ENCODE assay signal across 1 cellular context in genomic region chr2:44388877-44389276, GRCh38.
TF ChIP-seq lines count a peak whose summit lies in the region.

No MANE protein-coding gene starts in this region.

TF ChIP-seq in GM12878, 131 proteins besides CTCF, POLR2A, EP300 and RAD21:
- TF ChIP-seq CBFB (IDR thresholded peaks at IDR 0.05; ENCODE audit: low read depth) (no peak), E4F1 (IDR thresholded peaks at IDR 0.05; ENCODE audit: borderline replicate concordance, partially characterized antibody) (no peak), E2F4 (IDR thresholded peaks at IDR 0.05; ENCODE audit: low read depth, low read length) (no peak), SUPT20H (IDR thresholded peaks at IDR 0.05; ENCODE audit: borderline replicate concordance, control insufficient read depth, low read depth, low read length) (no peak), POU2F2 (IDR thresholded peaks at IDR 0.05; ENCODE audit: borderline replicate concordance, low read depth, low read length) (no peak), SP1 (IDR thresholded peaks at IDR 0.05; ENCODE audit: low read depth, low read length) (no peak), MLLT1 (IDR thresholded peaks at IDR 0.05) (no peak), RFX5 (IDR thresholded peaks at IDR 0.05; ENCODE audit: low read depth, low read length) (no peak), USF2 (IDR thresholded peaks at IDR 0.05; ENCODE audit: borderline replicate concordance, low read depth, low read length) (no peak), ATF7 (IDR thresholded peaks at IDR 0.05; ENCODE audit: low read depth) (no peak), NKRF (conservative IDR thresholded peaks at IDR 0.05) (no peak), PBX3 (IDR thresholded peaks at IDR 0.05; ENCODE audit: insufficient replicate concordance, low read depth, low read length) (no peak), RCOR1 (conservative IDR thresholded peaks at IDR 0.05; ENCODE audit: low read depth, low read length) (no peak), JUND (IDR thresholded peaks at IDR 0.05; ENCODE audit: low read depth, low read length) (no peak), ZNF592 (IDR thresholded peaks at IDR 0.05) (no peak), STAT3 (IDR thresholded peaks at IDR 0.05; ENCODE audit: low read depth, low read length) (no peak), NRF1 (conservative IDR thresholded peaks at IDR 0.05; ENCODE audit: low read depth, low read length) (no peak), JUNB (IDR thresholded peaks at IDR 0.05) (no peak), IRF5 (IDR thresholded peaks at IDR 0.05; ENCODE audit: borderline replicate concordance) (no peak), RELB (IDR thresholded peaks at IDR 0.05; ENCODE audit: low read depth) (no peak)
